In the genomic region with DNA sequence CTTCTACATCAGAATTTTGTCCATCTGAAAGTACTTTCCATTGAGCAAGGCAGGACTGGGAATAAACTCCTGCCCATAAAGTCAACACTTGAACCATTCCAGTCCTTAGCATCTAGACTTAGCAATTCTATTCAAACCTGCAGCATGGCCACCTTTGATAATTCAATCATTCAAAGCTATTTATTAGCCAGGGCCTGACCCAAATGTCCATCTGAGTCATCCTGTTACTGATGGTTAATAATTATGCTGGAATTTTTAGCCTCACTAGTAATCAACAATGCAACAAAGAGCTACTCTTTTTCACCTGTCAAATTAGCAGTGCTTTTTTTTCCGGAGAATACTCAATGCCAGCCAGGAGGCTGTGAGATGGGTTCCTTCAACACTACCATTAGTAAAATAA, we compare ENCODE assay signal across 14 cellular contexts.
A peak's percentile ranks its signal among the peaks of the same experiment; 100 is the strongest.
DNase-seq lines count a peak whose midpoint lies in the region; ATAC-seq and TF ChIP-seq lines count a peak whose summit lies in the region.
"Had no signal": no experiment of that assay in that cellular context is flagged by ENCODE, and none has a peak within 500 bp of the region (broad histone marks: within the 10 kb centered on the region; RNA-seq: fewer than 3 reads in every experiment).

No MANE protein-coding gene starts in this region.

- no peaks in the 10 kb centered on the region for H3K79me2 ChIP-seq in smooth muscle cell (ENCODE audit: low read depth)

- intact Hi-C loops in testis (cut with DNase I; ENCODE audit: low total_unique reads) = no loop called here

- TF ChIP-seq CTCF in smooth muscle cell (IDR thresholded peaks at IDR 0.05; ENCODE audit: borderline replicate concordance, insufficient read depth, poor library complexity, severe bottlenecking) (no peak), testis (IDR thresholded peaks at IDR 0.05) (no peak)

- 79% methylated on average over 1 of the region's 1 CpG for WGBS in smooth muscle cell (ENCODE audit: low lambda C conversion rate)
- 86 to 91% methylated on average over 1 of the region's 1 CpG for WGBS in testis, 2 donors

- H3K27me3 ChIP-seq in smooth muscle cell (ENCODE audit: low read depth) = peaks cover 57% of the 10 kb centered on the region
- no peaks in the 10 kb centered on the region for H3K27me3 ChIP-seq in testis
- H3K27me3 ChIP-seq: brain microvascular endothelial cell, esophagus squamous epithelium, tibial nerve had no signal

- H3K4me2 ChIP-seq in smooth muscle cell = no peak overlapping the region

- no peak for TF ChIP-seq POLR2A in testis (IDR thresholded peaks at IDR 0.05)

- H3K4me3 ChIP-seq in smooth muscle cell = no peak overlapping the region
- H3K4me3 ChIP-seq in testis = no peak overlapping the region
- H3K4me3 ChIP-seq: esophagus squamous epithelium, GM23248, tibial nerve had no signal

- DNase-seq in epithelial cell of prostate (ENCODE audit: low read depth, low spot score) (no peak), smooth muscle cell (lab: John Stamatoyannopoulos, UW; ENCODE audit: unreplicated experiment) (no peak), NCI-H128 (lab: John Stamatoyannopoulos, UW; ENCODE audit: unreplicated experiment) (no peak), testis (no peak)
- DNase-seq: activated CD4-positive, alpha-beta T cell treated with anti-CD3 and anti-CD28 coated beads, Interleukin-2, amount 10 ng/mL, durations not matched to agents 7 days and 5 days; brain microvascular endothelial cell; esophagus squamous epithelium; GM23248; head of caudate nucleus; NCI-H82 had no signal

- H4K20me1 ChIP-seq in smooth muscle cell (ENCODE audit: low read depth) = no peaks in the 10 kb centered on the region

- H3K4me1 ChIP-seq in smooth muscle cell (ENCODE audit: low read depth) (no peaks in the 10 kb centered on the region), testis (no peaks in the 10 kb centered on the region)
- H3K4me1 ChIP-seq: tibial nerve had no signal

- H2AFZ ChIP-seq in smooth muscle cell (ENCODE audit: low read depth) = no peak overlapping the region
- H2AFZ ChIP-seq: GM23248 had no signal

- H3K9ac ChIP-seq in smooth muscle cell (ENCODE audit: low read depth) = no peak overlapping the region
- H3K9ac ChIP-seq: GM23248 had no signal

- no peaks in the 10 kb centered on the region for H3F3A ChIP-seq in smooth muscle cell (ENCODE audit: low read depth)

- H3K27ac ChIP-seq in epithelial cell of prostate (peak overlapping the region; percentile 50), smooth muscle cell (ENCODE audit: low read depth) (peak overlapping the region; percentile 20), testis (no peak overlapping the region)
- H3K27ac ChIP-seq: brain microvascular endothelial cell, esophagus squamous epithelium, GM23248, tibial nerve had no signal

- H3K36me3 ChIP-seq in smooth muscle cell (ENCODE audit: low read depth) (no peaks in the 10 kb centered on the region), testis (ENCODE audit: low read depth, missing control alignments) (no peaks in the 10 kb centered on the region)
- H3K36me3 ChIP-seq: brain microvascular endothelial cell, esophagus squamous epithelium, tibial nerve had no signal

- ATAC-seq in GM21381 (IDR thresholded peaks at IDR 0.05; ENCODE audit: unreplicated experiment) (peak; percentile 54), HG03354 (IDR thresholded peaks at IDR 0.05; ENCODE audit: poor library complexity, severe bottlenecking, unreplicated experiment) (peak; percentile 81), HG02884 (IDR thresholded peaks at IDR 0.05; ENCODE audit: unreplicated experiment) (no peak)

- no peaks in the 10 kb centered on the region for H3K9me3 ChIP-seq in smooth muscle cell (replicated peaks; ENCODE audit: low read depth)
- H3K9me3 ChIP-seq in testis = no peaks in the 10 kb centered on the region
- H3K9me3 ChIP-seq: esophagus squamous epithelium, tibial nerve had no signal

Comparison
In these comparisons a context has a peak if more than half of its experiments do, and no peak if none do; other contexts are left out.
1. H3K27ac ChIP-seq: peak in epithelial cell of prostate (single experiment) and smooth muscle cell (single experiment); none in testis (0 of 2).